8 cellular contexts compared by ENCODE assay signal in the genomic region with DNA sequence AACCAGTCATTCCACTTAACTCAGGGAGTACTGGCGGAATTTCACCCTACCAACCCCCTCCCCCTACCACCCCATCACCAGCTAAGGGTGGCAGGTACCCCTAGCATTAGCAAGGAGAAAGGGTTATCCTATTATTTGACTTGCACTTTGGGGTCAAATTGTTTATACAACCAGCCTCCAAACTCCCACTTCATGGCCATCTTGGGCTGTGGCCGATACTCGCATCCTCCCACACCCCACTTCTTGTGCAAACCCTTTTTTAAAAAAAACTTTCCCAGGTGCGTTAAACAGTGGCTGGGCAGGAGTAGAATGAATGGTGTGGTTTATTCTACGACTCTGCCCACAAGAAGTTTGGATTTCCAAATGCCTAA. TPM values are rescaled to one million over a fixed set of nuclear protein-coding genes. Genes with fewer than 3 reads are reported as not detected.
DNase-seq lines count a peak whose midpoint lies in the region; ATAC-seq and TF ChIP-seq lines count a peak whose summit lies in the region.

No MANE protein-coding gene starts in this region.

- no peak for TF ChIP-seq CTCF in A673 (conservative IDR thresholded peaks at IDR 0.05; ENCODE audit: low read depth, low read length)
- no peak for TF ChIP-seq CTCF in body of pancreas (IDR thresholded peaks at IDR 0.05)

- H3K27me3 ChIP-seq in A673 (replicated peaks; ENCODE audit: insufficient read depth, low read depth, low read length, poor library complexity) (no peaks in the 10 kb centered on the region), body of pancreas (no peaks in the 10 kb centered on the region), mucosa of stomach (ENCODE audit: control insufficient read depth, insufficient read depth, low read length) (no peaks in the 10 kb centered on the region)

- no peak for DNase-seq in A673 (ENCODE audit: low spot score)
- no peak for DNase-seq in body of pancreas
- DNase-seq in medulla oblongata (ENCODE audit: extremely low spot score): no peak
- no peak for DNase-seq in epidermal melanocyte (ENCODE audit: insufficient read length, low spot score)

- POLR2A ChIA-PET in A673 (lab: Charles Lee; ENCODE audit: low non-redundant PET): interaction anchor here (0.6 to 1.1 kb wide), 3 partner anchors 13 to 136 kb away, joined by 3 to 11 read pairs (median 8); a partner anchor contains a TSS

- H3K9me3 ChIP-seq in A673 (ENCODE audit: low read depth, low read length, poor library complexity, severe bottlenecking) (no peaks in the 10 kb centered on the region), body of pancreas (no peaks in the 10 kb centered on the region), mucosa of stomach (ENCODE audit: control insufficient read depth, low read length) (no peaks in the 10 kb centered on the region)

- no peak overlapping the region for H3K4me3 ChIP-seq in A673 (ENCODE audit: low read depth, low read length, poor library complexity, severe bottlenecking)
- no peak overlapping the region for H3K4me3 ChIP-seq in body of pancreas
- H3K4me3 ChIP-seq in mucosa of stomach (ENCODE audit: low read length): no peak overlapping the region

- BruUV-seq in A673 (replicated peaks; lab: Mats Ljungman, UMichigan): no TSS peak

- CTCF ChIA-PET in A673 (lab: Charles Lee): interaction anchor here (0.9 to 1.6 kb wide), 3 partner anchors 16 to 52 kb away, joined by 3 to 11 read pairs (median 4); a partner anchor contains a TSS

- 70 to 84% methylated on average over 5 of the region's 5 CpGs for WGBS in body of pancreas, 2 donors

- H3K27ac ChIP-seq in A673 (ENCODE audit: low read depth, low read length, poor library complexity, severe bottlenecking) (peak overlapping the region; percentile 77), body of pancreas (peak overlapping the region; percentile 41 to 85 (median 78))

- peak overlapping the region; percentile 51 for H3K9ac ChIP-seq in mucosa of stomach (ENCODE audit: low read length)

- intact Hi-C loops in A673 (cut with micrococcal nuclease; ENCODE audit: unreplicated experiment) (loop anchor here (1.0 kb wide), 1 partner anchor 26 kb away; a partner anchor contains a TSS), body of pancreas (cut with DNase I) (no loop called here)

- peaks cover 55% of the 10 kb centered on the region for H3K36me3 ChIP-seq in A673 (ENCODE audit: insufficient read depth, low read length, poor library complexity, severe bottlenecking)
- H3K36me3 ChIP-seq in body of pancreas (replicated peaks in 1 of 2; ENCODE audit: insufficient read depth in 1 of 2, low read depth in 2 of 2): peaks cover 0 to 10% of the 10 kb centered on the region in 2 donors
- peaks cover 7% of the 10 kb centered on the region for H3K36me3 ChIP-seq in mucosa of stomach (ENCODE audit: control insufficient read depth, insufficient read depth, low read length)

- H3K4me1 ChIP-seq in A673 (ENCODE audit: insufficient read depth, low read length, poor library complexity, severe bottlenecking) (peaks cover 21% of the 10 kb centered on the region), body of pancreas (peaks cover 34% of the 10 kb centered on the region), mucosa of stomach (ENCODE audit: control insufficient read depth, insufficient read depth, low read length) (peaks cover 26% of the 10 kb centered on the region)

- no peak for TF ChIP-seq POLR2A in body of pancreas (IDR thresholded peaks at IDR 0.05)

- peak; percentile 6 for ATAC-seq in HG03045 (IDR thresholded peaks at IDR 0.05; ENCODE audit: unreplicated experiment)
- no peak for ATAC-seq in body of pancreas
- ATAC-seq in GM19328 (IDR thresholded peaks at IDR 0.05; ENCODE audit: unreplicated experiment): no peak
- ATAC-seq in GM21526 (IDR thresholded peaks at IDR 0.05; ENCODE audit: low FRiP score, unreplicated experiment): no peak

RNA-seq across cellular contexts. Expression of a gene that starts 0.7 kb away (rescaled TPM):
- total RNA-seq in A673 (2021) (85.7 and 92.9 TPM in 2 replicates), body of pancreas (10 to 100 TPM; 25.2 to 62.0 TPM)

RNA-seq across cellular contexts. Expression of a gene that starts 9.9 kb away (rescaled TPM):
- total RNA-seq in A673 (2021) (477 and 536 TPM in 2 replicates), body of pancreas (100 to 1,000 TPM in 1 of 2 donors, 10 to 100 TPM in 1; 92.4 to 122 TPM)

RNA-seq across cellular contexts. Expression of a gene that starts 13.0 kb away (rescaled TPM):
- 45.7 and 46.5 TPM in 2 replicates for total RNA-seq in A673 (2021)
- 10 to 100 TPM; 11.9 to 14.3 TPM for total RNA-seq in body of pancreas

RNA-seq across cellular contexts. Expression of a gene that starts 13.3 kb away (rescaled TPM):
- total RNA-seq in A673 (2021) (20.2 TPM in 2 replicates), body of pancreas (10 to 100 TPM; 14.5 to 68.2 TPM)

RNA-seq across cellular contexts. Expression of a gene that starts 25.7 kb away (rescaled TPM):
- total RNA-seq in A673 (2021): 121 and 125 TPM in 2 replicates
- total RNA-seq in body of pancreas: 10 to 100 TPM; 19.2 to 28.3 TPM
